In genomic region chr17:82605939-82606600, GRCh38 we compare ENCODE assay signal across 1 cellular context.
TF ChIP-seq lines count a peak whose summit lies in the region.

No MANE protein-coding gene starts in this region.

TF ChIP-seq in IMR-90, 13 proteins besides CTCF, POLR2A, EP300 and RAD21 (continued from another document):
- TF ChIP-seq, protein P1, sequence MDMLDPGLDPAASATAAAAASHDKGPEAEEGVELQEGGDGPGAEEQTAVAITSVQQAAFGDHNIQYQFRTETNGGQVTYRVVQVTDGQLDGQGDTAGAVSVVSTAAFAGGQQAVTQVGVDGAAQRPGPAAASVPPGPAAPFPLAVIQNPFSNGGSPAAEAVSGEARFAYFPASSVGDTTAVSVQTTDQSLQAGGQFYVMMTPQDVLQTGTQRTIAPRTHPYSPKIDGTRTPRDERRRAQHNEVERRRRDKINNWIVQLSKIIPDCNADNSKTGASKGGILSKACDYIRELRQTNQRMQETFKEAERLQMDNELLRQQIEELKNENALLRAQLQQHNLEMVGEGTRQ (IDR thresholded peaks at IDR 0.05; ENCODE audit: low read depth, low read length): no peak
- TF ChIP-seq MAFK (IDR thresholded peaks at IDR 0.05; ENCODE audit: low read depth, low read length): no peak
